ENCODE assay signal across 7 cellular contexts in the genomic region with DNA sequence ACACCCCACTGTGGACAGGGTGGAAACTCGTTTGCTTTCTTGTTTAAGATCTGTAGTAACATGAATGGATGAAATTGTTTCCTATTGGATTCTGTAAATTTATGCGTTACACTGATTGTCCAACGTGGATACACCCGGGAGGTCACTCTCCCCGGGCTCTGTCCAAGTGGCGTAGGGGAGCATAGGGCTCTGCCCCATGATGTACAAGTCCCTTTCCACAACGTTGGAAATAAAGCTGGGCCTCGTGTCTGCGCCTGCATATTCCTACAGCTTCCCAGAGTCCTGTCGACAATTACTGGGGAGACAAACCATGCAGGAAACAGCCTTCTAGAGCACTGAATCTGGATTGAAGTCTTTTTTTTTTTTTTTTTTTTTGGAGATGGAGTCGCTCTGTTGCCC. TPM values are rescaled to one million over a fixed set of nuclear protein-coding genes. Genes with fewer than 3 reads are reported as not detected.
A peak's percentile ranks its signal among the peaks of the same experiment; 100 is the strongest.
DNase-seq lines count a peak whose midpoint lies in the region; TF ChIP-seq lines count a peak whose summit lies in the region.

No MANE protein-coding gene starts in this region.

- peaks cover 68% of the 10 kb centered on the region for H3K36me3 Mint-ChIP-seq in HFFc6 (ENCODE audit: low read depth)

- peaks cover 44% of the 10 kb centered on the region for H3K4me1 Mint-ChIP-seq in HFFc6 (ENCODE audit: low read depth)

- DNase-seq in HFFc6 (no peak), fibroblast of villous mesenchyme (ENCODE audit: low read depth) (peak; percentile 40), globus pallidus (ENCODE audit: low spot score) (no peak), retina (no peak), MV-4-11 (lab: John Stamatoyannopoulos, UW) (no peak)

- H3K27ac Mint-ChIP-seq in HFFc6, result peak overlapping the region; percentile 96

- peaks cover 32 to 40% (median 33%) of the 10 kb centered on the region in 3 donors for H3K36me3 ChIP-seq in skeletal muscle tissue (ENCODE audit: control insufficient read depth in 3 of 3, insufficient read depth in 3 of 3, low read length in 3 of 3)

- TF ChIP-seq CTCF in HFFc6 (IDR thresholded peaks at IDR 0.05), result no peak
- TF ChIP-seq CTCF in WI38 (IDR thresholded peaks at IDR 0.05; ENCODE audit: low read depth, low read length), result no peak
- no peak for TF ChIP-seq CTCF in fibroblast of villous mesenchyme (IDR thresholded peaks at IDR 0.05; ENCODE audit: insufficient read depth, low read depth, low read length)

- peak overlapping the region; percentile 70 for H3K4me3 ChIP-seq in WI38 (ENCODE audit: low read depth, low read length)
- peak overlapping the region; percentile 75 for H3K4me3 ChIP-seq in fibroblast of villous mesenchyme (ENCODE audit: low read depth, low read length)
- H3K4me3 ChIP-seq in skeletal muscle tissue (ENCODE audit: low read length in 3 of 3), result peak overlapping the region; percentile 76 to 94 (median 92)

- no peaks in the 10 kb centered on the region for H3K27me3 ChIP-seq in skeletal muscle tissue (ENCODE audit: control insufficient read depth in 3 of 3, insufficient read depth in 3 of 3, low read length in 3 of 3)

- peaks cover 30 to 46% (median 30%) of the 10 kb centered on the region in 3 donors for H3K4me1 ChIP-seq in skeletal muscle tissue (ENCODE audit: control insufficient read depth in 3 of 3, insufficient read depth in 3 of 3, low read length in 3 of 3)

- H3K9me3 ChIP-seq in skeletal muscle tissue (ENCODE audit: control insufficient read depth in 3 of 3, low read length in 3 of 3), result no peaks in the 10 kb centered on the region

- H3K27ac ChIP-seq in skeletal muscle tissue (ENCODE audit: low read depth, low read length), result peak overlapping the region; percentile 80

- peaks cover 53% of the 10 kb centered on the region for H3K9me3 Mint-ChIP-seq in HFFc6

- H3K4me3 Mint-ChIP-seq in HFFc6, result peak overlapping the region; percentile 97

- peak overlapping the region; percentile 88 to 93 (median 92) for H3K9ac ChIP-seq in skeletal muscle tissue (ENCODE audit: low read depth in 1 of 3, low read length in 3 of 3)

- H3K27me3 Mint-ChIP-seq in HFFc6 (ENCODE audit: insufficient read depth), result peaks cover 68% of the 10 kb centered on the region

RNA-seq across cellular contexts. Expression of a gene that starts 1.4 kb away (rescaled TPM):
- total RNA-seq in HFFc6 (2021; fragmentation: NEBNext Ultra II Directional; extraction: Animal tissue kit (Norgen Biotek cat#: 25700)), result 10 to 100 TPM; 30.9 to 45.4 (median 38.4) TPM
- total RNA-seq in fibroblast of villous mesenchyme, result 28.0 and 41.9 TPM in 2 replicates
- 21.9 TPM for total RNA-seq in skeletal muscle tissue

RNA-seq across cellular contexts. Expression of a gene that starts 45.6 kb away (rescaled TPM):
- total RNA-seq in HFFc6 (2021; fragmentation: NEBNext Ultra II Directional; extraction: Animal tissue kit (Norgen Biotek cat#: 25700)), result 10 to 100 TPM; 20.9 to 33.0 (median 28.2) TPM
- total RNA-seq in fibroblast of villous mesenchyme (23.8 and 25.0 TPM in 2 replicates), skeletal muscle tissue (15.1 TPM)
